Comparison of ENCODE assay signal across 1 cellular context in genomic region chr10:103916254-103916653, GRCh38.
TF ChIP-seq lines count a peak whose summit lies in the region.

No MANE protein-coding gene starts in this region.

TF ChIP-seq in WTC11, 78 proteins besides CTCF, POLR2A, EP300 and RAD21 (continued from another document):
- TF ChIP-seq ZBTB43 (CRISPR knock-in tag; IDR thresholded peaks at IDR 0.05) (no peak), NR3C1 (CRISPR knock-in tag; conservative IDR thresholded peaks at IDR 0.05; ENCODE audit: low read depth) (no peak)
